23 cellular contexts compared by ENCODE assay signal in genomic region chr2:240220371-240220770, GRCh38.
DNase-seq lines count a peak whose midpoint lies in the region; ATAC-seq, FAIRE-seq and TF ChIP-seq lines count a peak whose summit lies in the region.
"Had no signal": no experiment of that assay in that cellular context is flagged by ENCODE, and none has a peak within 500 bp of the region (broad histone marks: within the 10 kb centered on the region; RNA-seq: fewer than 3 reads in every experiment).

No MANE protein-coding gene starts in this region.

- no peaks in the 10 kb centered on the region for H3K9me3 ChIP-seq in astrocyte (ENCODE audit: insufficient read depth, low read depth, low read length)
- H3K9me3 ChIP-seq: adrenal gland, thyroid gland had no signal

- H3K4me3 Mint-ChIP-seq in astrocyte (ENCODE audit: unreplicated experiment) (no peak overlapping the region), progenitor cell of endocrine pancreas (ENCODE audit: low read depth) (no peak overlapping the region)
- H3K4me3 Mint-ChIP-seq: activated CD4-positive, alpha-beta memory T cell treated with anti-CD3 and anti-CD28 coated beads for 36 hours; activated T-helper 1 cell treated with anti-CD3 and anti-CD28 coated beads, Interleukin-12 subunit alpha, Interleukin-12 subunit beta, Interleukin-2, Interleukin-4 antibody, amounts not matched to agents 30 ng/mL and 10 ng/mL and 1 ng/mL, durations not matched to agents 14 hours and 24 hours and 36 hours; T-cell had no signal

- H3K9ac ChIP-seq in astrocyte (ENCODE audit: low read length) = no peak overlapping the region
- H3K9ac ChIP-seq: KMS-11, parathyroid adenoma had no signal

- no peak for ATAC-seq in left lobe of liver
- ATAC-seq: T-cell had no signal

- no peak overlapping the region for H2AFZ ChIP-seq in astrocyte (ENCODE audit: low read depth, low read length)
- H2AFZ ChIP-seq: parathyroid adenoma had no signal

- no peaks in the 10 kb centered on the region for H3K36me3 ChIP-seq in astrocyte (ENCODE audit: insufficient read depth, low read length)
- H3K36me3 ChIP-seq: adrenal gland, thyroid gland had no signal

- H3K36me3 Mint-ChIP-seq in astrocyte (ENCODE audit: low read depth, unreplicated experiment) (peaks cover 2% of the 10 kb centered on the region), progenitor cell of endocrine pancreas (ENCODE audit: insufficient read depth) (no peaks in the 10 kb centered on the region)
- H3K36me3 Mint-ChIP-seq: activated CD4-positive, alpha-beta memory T cell treated with anti-CD3 and anti-CD28 coated beads for 36 hours; CD14-positive monocyte; T-cell had no signal

- no peaks in the 10 kb centered on the region for H3K79me2 ChIP-seq in astrocyte (ENCODE audit: insufficient read depth, low read length)
- H3K79me2 ChIP-seq: parathyroid adenoma had no signal

- peak overlapping the region; percentile 47 for H3K4me2 ChIP-seq in astrocyte (ENCODE audit: low read length)
- H3K4me2 ChIP-seq: KMS-11 had no signal

- H3K4me1 Mint-ChIP-seq in astrocyte (ENCODE audit: low read depth, unreplicated experiment) = peaks cover 20% of the 10 kb centered on the region
- peaks cover 4% of the 10 kb centered on the region for H3K4me1 Mint-ChIP-seq in progenitor cell of endocrine pancreas (ENCODE audit: low read depth)
- H3K4me1 Mint-ChIP-seq: CD14-positive monocyte, T-cell had no signal

- no peaks in the 10 kb centered on the region for H4K20me1 ChIP-seq in astrocyte (ENCODE audit: insufficient read depth, low read length)

- no peak for FAIRE-seq in astrocyte (lab: Jason Lieb, UNC)
- FAIRE-seq in H54 (lab: Jason Lieb, UNC) = no peak
- FAIRE-seq: keratinocyte, small intestine had no signal

- TF ChIP-seq POLR2A in H54 (IDR thresholded peaks at IDR 0.05; ENCODE audit: low read depth, low read length) = no peak

- H3K27me3 Mint-ChIP-seq in astrocyte (ENCODE audit: low read depth, unreplicated experiment) (peaks cover 28% of the 10 kb centered on the region), progenitor cell of endocrine pancreas (peaks cover 40% of the 10 kb centered on the region)

- H3K4me1 ChIP-seq in astrocyte (ENCODE audit: insufficient read depth, low read length) = peaks cover 21% of the 10 kb centered on the region
- H3K4me1 ChIP-seq: adrenal gland, parathyroid adenoma had no signal

- no peak overlapping the region for H3K4me3 ChIP-seq in astrocyte (ENCODE audit: insufficient read depth, low read depth, low read length)
- H3K4me3 ChIP-seq: adrenal gland, thyroid gland had no signal

- no peak for TF ChIP-seq CTCF in astrocyte (IDR thresholded peaks at IDR 0.05; ENCODE audit: insufficient read depth, low read depth, low read length)
- TF ChIP-seq CTCF in progenitor cell of endocrine pancreas (IDR thresholded peaks at IDR 0.05; ENCODE audit: unreplicated experiment) = no peak

- no peak overlapping the region for H3K27ac ChIP-seq in astrocyte (ENCODE audit: low read depth, low read length)
- H3K27ac ChIP-seq: adrenal gland, epithelial cell of prostate, HL-60, KMS-11, parathyroid adenoma, thyroid gland, VCaP had no signal

- peaks cover 15% of the 10 kb centered on the region for H3K9me3 Mint-ChIP-seq in astrocyte (ENCODE audit: unreplicated experiment)
- H3K9me3 Mint-ChIP-seq in progenitor cell of endocrine pancreas (ENCODE audit: low read depth) = peaks cover 5% of the 10 kb centered on the region
- H3K9me3 Mint-ChIP-seq: activated CD4-positive, alpha-beta memory T cell treated with anti-CD3 and anti-CD28 coated beads for 36 hours; activated T-helper 1 cell treated with anti-CD3 and anti-CD28 coated beads, Interleukin-12 subunit alpha, Interleukin-12 subunit beta, Interleukin-2, Interleukin-4 antibody, amounts not matched to agents 30 ng/mL and 10 ng/mL and 1 ng/mL, durations not matched to agents 14 hours and 24 hours and 36 hours; T-cell had no signal

- H3K27me3 ChIP-seq in astrocyte (ENCODE audit: insufficient read depth, low read length) = no peaks in the 10 kb centered on the region
- H3K27me3 ChIP-seq: adrenal gland, thyroid gland had no signal

- peak; percentile 53 for DNase-seq in H4 (ENCODE audit: low spot score)
- DNase-seq in astrocyte (ENCODE audit: low read depth) = peak; percentile 70
- DNase-seq in glomerular visceral epithelial cell (ENCODE audit: extremely low spot score) = peak; percentile 44
- peak; percentile 78 for DNase-seq in renal cortical epithelial cell (ENCODE audit: low read depth)
- no peak for DNase-seq in H54 (ENCODE audit: insufficient read length, low spot score)
- DNase-seq in progenitor cell of endocrine pancreas (ENCODE audit: low spot score, unreplicated experiment) = no peak
- no peak for DNase-seq in left lobe of liver (ENCODE audit: low spot score)
- no peak for DNase-seq in SIG-M5 treated with dmso at 0.1 percent for 504 hours (lab: John Stamatoyannopoulos, UW; ENCODE audit: unreplicated experiment)
- DNase-seq: activated CD4-positive, alpha-beta memory T cell treated with anti-CD3 and anti-CD28 coated beads for 36 hours; adrenal gland; DMS79; NCI-H2171 treated with DMSO at 0.1 percent for 48 hours; small intestine; T-cell; thyroid gland had no signal

- H3K27ac Mint-ChIP-seq in astrocyte (ENCODE audit: unreplicated experiment) (no peak overlapping the region), progenitor cell of endocrine pancreas (no peak overlapping the region)
- H3K27ac Mint-ChIP-seq: activated CD4-positive, alpha-beta memory T cell treated with anti-CD3 and anti-CD28 coated beads for 36 hours; activated T-helper 1 cell treated with anti-CD3 and anti-CD28 coated beads, Interleukin-12 subunit alpha, Interleukin-12 subunit beta, Interleukin-2, Interleukin-4 antibody, amounts not matched to agents 30 ng/mL and 10 ng/mL and 1 ng/mL, durations not matched to agents 14 hours and 24 hours and 36 hours; CD14-positive monocyte; T-cell had no signal

Comparison
In these comparisons a context has a peak if more than half of its experiments do, and no peak if none do; other contexts are left out.
1. DNase-seq: peak in H4 (single experiment), astrocyte (single experiment), glomerular visceral epithelial cell (single experiment) and renal cortical epithelial cell (single experiment); none in H54 (single experiment), progenitor cell of endocrine pancreas (single experiment), left lobe of liver (single experiment) and SIG-M5 treated with dmso at 0.1 percent for 504 hours (single experiment).